2 cellular contexts compared by ENCODE assay signal in genomic region chr7:47600199-47601118, GRCh38.
TF ChIP-seq lines count a peak whose summit lies in the region.

No MANE protein-coding gene starts in this region.

TF ChIP-seq in SK-N-SH, 30 proteins besides CTCF, POLR2A, EP300 and RAD21 (continued from another document):
- peak; percentile 67 for TF ChIP-seq GABPA (IDR thresholded peaks at IDR 0.05; ENCODE audit: low read depth)
- TF ChIP-seq TAF1 (IDR thresholded peaks at IDR 0.05; ENCODE audit: borderline replicate concordance, low read depth, low read length) = peak; percentile 63; the same call in 1 of the 2 replicates
- no peak; the same call in 1 of the 2 replicates for TF ChIP-seq MEF2A (IDR thresholded peaks at IDR 0.05; ENCODE audit: borderline replicate concordance, low read depth)
- peak; percentile 67 for TF ChIP-seq POLR2AphosphoS5 (IDR thresholded peaks at IDR 0.05; ENCODE audit: low read depth, low read length)
- TF ChIP-seq SIN3A (IDR thresholded peaks at IDR 0.05; ENCODE audit: borderline replicate concordance, low read depth, low read length) = peak; percentile 72; the same call in 1 of the 2 replicates
- peak; percentile 65; the same call in 1 of the 2 replicates for TF ChIP-seq TCF12 (IDR thresholded peaks at IDR 0.05)
- peak; percentile 82 for TF ChIP-seq NFIC (IDR thresholded peaks at IDR 0.05; ENCODE audit: borderline replicate concordance)
- no peak for TF ChIP-seq USF2 (IDR thresholded peaks at IDR 0.05; ENCODE audit: borderline replicate concordance, low read depth, low read length)
- 0 out of 2 replicates have a peak, but pooled peaks have one; percentile 10 for TF ChIP-seq SMC3 (IDR thresholded peaks at IDR 0.05; ENCODE audit: low read depth, low read length)
- peak; percentile 60 for TF ChIP-seq PBX3 (IDR thresholded peaks at IDR 0.05)

TF ChIP-seq in HepG2, 621 proteins besides CTCF, POLR2A, EP300 and RAD21:
- TF ChIP-seq ZFP91 (CRISPR knock-in tag; IDR thresholded peaks at IDR 0.05; ENCODE audit: borderline replicate concordance) (peak; percentile 90), ZNF432 (CRISPR knock-in tag; IDR thresholded peaks at IDR 0.05; ENCODE audit: borderline replicate concordance) (no peak), KMT2A (CRISPR knock-in tag; IDR thresholded peaks at IDR 0.05) (no peak), ATF6 (CRISPR knock-in tag; conservative IDR thresholded peaks at IDR 0.05) (no peak), ZNF687 (CRISPR knock-in tag; IDR thresholded peaks at IDR 0.05) (0 out of 2 replicates have a peak, but pooled peaks have one; percentile 14)
